24 cellular contexts compared by ENCODE assay signal in genomic region chr4:107808572-107808971, GRCh38. TPM values are rescaled to one million over a fixed set of nuclear protein-coding genes. Genes with fewer than 3 reads are reported as not detected.
DNase-seq lines count a peak whose midpoint lies in the region; ATAC-seq, FAIRE-seq and TF ChIP-seq lines count a peak whose summit lies in the region.
"Had no signal": no experiment of that assay in that cellular context is flagged by ENCODE, and none has a peak within 500 bp of the region (broad histone marks: within the 10 kb centered on the region; RNA-seq: fewer than 3 reads in every experiment).

No MANE protein-coding gene starts in this region.

- peaks cover 4% of the 10 kb centered on the region for H3K9me3 Mint-ChIP-seq in Calu3 (ENCODE audit: low read depth, unreplicated experiment)

- no peak for FAIRE-seq in small intestine (lab: Jason Lieb, UNC)
- FAIRE-seq: D721Med, H54, HepG2 had no signal

- CTCF ChIA-PET in Calu3 (lab: Charles Lee) = interaction anchor here (1.3 to 1.4 kb wide), 2 partner anchors 10 to 16 kb away, joined by 3 to 7 read pairs; partner anchors contain the start of gene SGMS2

- H3K4me1 Mint-ChIP-seq in Calu3 (ENCODE audit: low read depth, unreplicated experiment) = peaks cover 42% of the 10 kb centered on the region

- no peaks in the 10 kb centered on the region for H3K4me1 ChIP-seq in lower lobe of right lung
- no peaks in the 10 kb centered on the region for H3K4me1 ChIP-seq in small intestine (ENCODE audit: control insufficient read depth in 2 of 2, insufficient read depth in 1 of 2, low read depth in 1 of 2, low read length in 1 of 2)
- H3K4me1 ChIP-seq: BE2C had no signal

- no peak overlapping the region for H3K27ac ChIP-seq in lower lobe of right lung
- peak overlapping the region in 1 of 2 donors; percentile 87 for H3K27ac ChIP-seq in small intestine (ENCODE audit: low read depth in 1 of 2, low read length in 1 of 2)
- H3K27ac ChIP-seq: SK-N-MC had no signal

- H3K27me3 ChIP-seq in kidney epithelial cell (ENCODE audit: control insufficient read depth, insufficient read depth, low read length) (no peaks in the 10 kb centered on the region), lower lobe of right lung (ENCODE audit: low read depth) (no peaks in the 10 kb centered on the region), small intestine (ENCODE audit: control insufficient read depth in 2 of 2, insufficient read depth in 2 of 2, low read length in 2 of 2) (no peaks in the 10 kb centered on the region)
- H3K27me3 ChIP-seq: BE2C had no signal

- peaks cover 6% of the 10 kb centered on the region for H3K36me3 Mint-ChIP-seq in Calu3 (ENCODE audit: insufficient read depth, unreplicated experiment)

- H3K27ac Mint-ChIP-seq in Calu3 (ENCODE audit: unreplicated experiment) = peak overlapping the region; percentile 93

- H3K36me3 ChIP-seq in kidney epithelial cell (ENCODE audit: control insufficient read depth, insufficient read depth, low read length) (no peaks in the 10 kb centered on the region), lower lobe of right lung (no peaks in the 10 kb centered on the region), small intestine (ENCODE audit: control insufficient read depth in 2 of 2, insufficient read depth in 2 of 2, low read length in 2 of 2) (no peaks in the 10 kb centered on the region)
- H3K36me3 ChIP-seq: BE2C had no signal

- intact Hi-C loops in Calu3 (cut with micrococcal nuclease; ENCODE audit: unreplicated experiment) = no loop called here
- intact Hi-C loops in lower lobe of right lung (cut with DNase I) = no loop called here

- no peaks in the 10 kb centered on the region for H3K9me3 ChIP-seq in lower lobe of right lung
- H3K9me3 ChIP-seq in small intestine (ENCODE audit: control insufficient read depth, low read depth) = no peaks in the 10 kb centered on the region
- H3K9me3 ChIP-seq: BE2C had no signal

- peak; percentile 52 for DNase-seq in Calu3
- DNase-seq in kidney epithelial cell (ENCODE audit: low read depth) = peak; percentile 31
- DNase-seq in lower lobe of right lung = no peak
- DNase-seq in small intestine = peak; percentile 86
- no peak for DNase-seq in GM13977 (ENCODE audit: low spot score)
- no peak for DNase-seq in central memory CD4-positive, alpha-beta T cell
- DNase-seq: 8988T, ACHN, BE2C, Karpas-422, NCI-H1092, NCI-H1417 treated with DMSO at 0.1 percent for 48 hours, NCI-H1694 treated with DMSO at 0.1 percent for 48 hours, NCI-H2081, NCI-H2227 treated with DMSO at 0.1 percent for 48 hours, NCI-H526 treated with DMSO at 0.1 percent for 48 hours, SHP77 treated with DMSO at 0.1 percent for 48 hours had no signal

- 11 to 57% (median 33%) methylated on average over 4 of the region's 4 CpGs for WGBS in small intestine, 3 donors

- no peak for TF ChIP-seq CTCF in Calu3 (IDR thresholded peaks at IDR 0.05; ENCODE audit: unreplicated experiment)
- no peak for TF ChIP-seq CTCF in kidney epithelial cell (IDR thresholded peaks at IDR 0.05; ENCODE audit: insufficient read depth, low read length, poor library complexity, severe bottlenecking)
- no peak for TF ChIP-seq CTCF in lower lobe of right lung (IDR thresholded peaks at IDR 0.05)
- TF ChIP-seq CTCF in GM13977 (IDR thresholded peaks at IDR 0.05; ENCODE audit: extremely low read depth, insufficient read depth, missing control alignments) = no peak

- H3K27me3 Mint-ChIP-seq in Calu3 (ENCODE audit: unreplicated experiment) = no peaks in the 10 kb centered on the region

- in situ Hi-C loops in GM13977 (cut with MboI; ENCODE audit: low pct_unique_long_range_greater_than_20kb, low sequenced_read_pairs, unreplicated experiment) = no loop called here

- ATAC-seq in lower lobe of right lung (peak; percentile 90 to 94), GM18511 (IDR thresholded peaks at IDR 0.05; ENCODE audit: unreplicated experiment) (no peak), GM19452 (IDR thresholded peaks at IDR 0.05; ENCODE audit: unreplicated experiment) (no peak)
- ATAC-seq: HepG2 had no signal

- H3K4me3 ChIP-seq in kidney epithelial cell (ENCODE audit: low read depth, low read length) (no peak overlapping the region), lower lobe of right lung (no peak overlapping the region), small intestine (ENCODE audit: low read depth in 1 of 2, low read length in 2 of 2) (no peak overlapping the region)
- H3K4me3 ChIP-seq: SK-N-MC had no signal

- H3K4me3 Mint-ChIP-seq in Calu3 (ENCODE audit: low read depth, unreplicated experiment) = peak overlapping the region; percentile 25

- BruUV-seq in Calu3 (replicated peaks; lab: Mats Ljungman, UMichigan) = no TSS peak

RNA-seq across cellular contexts. Expression of gene SGMS2, which starts 16.2 kb away (rescaled TPM):
- total RNA-seq in Calu3 (2022) = 67.2 and 74.7 TPM in 2 replicates
- 37.0 and 64.3 TPM in 2 replicates for total RNA-seq in kidney epithelial cell
- 89.0 TPM for total RNA-seq in lower lobe of right lung
- 10 to 100 TPM in 1 of 3 donors, 1 to 10 TPM in 2; 8.1 to 24.9 (median 9.2) TPM for polyA plus RNA-seq in small intestine
- total RNA-seq: G401 had no signal

Comparison
In these comparisons a context has a peak if more than half of its experiments do, and no peak if none do; other contexts are left out.
1. DNase-seq: peak in Calu3 (single experiment), kidney epithelial cell (single experiment) and small intestine (single experiment); none in lower lobe of right lung (single experiment), GM13977 (single experiment) and central memory CD4-positive, alpha-beta T cell (single experiment).
2. ATAC-seq: peak in lower lobe of right lung (2 of 2); none in GM18511 (single experiment) and GM19452 (single experiment).